11 cellular contexts compared by ENCODE assay signal in the genomic region with DNA sequence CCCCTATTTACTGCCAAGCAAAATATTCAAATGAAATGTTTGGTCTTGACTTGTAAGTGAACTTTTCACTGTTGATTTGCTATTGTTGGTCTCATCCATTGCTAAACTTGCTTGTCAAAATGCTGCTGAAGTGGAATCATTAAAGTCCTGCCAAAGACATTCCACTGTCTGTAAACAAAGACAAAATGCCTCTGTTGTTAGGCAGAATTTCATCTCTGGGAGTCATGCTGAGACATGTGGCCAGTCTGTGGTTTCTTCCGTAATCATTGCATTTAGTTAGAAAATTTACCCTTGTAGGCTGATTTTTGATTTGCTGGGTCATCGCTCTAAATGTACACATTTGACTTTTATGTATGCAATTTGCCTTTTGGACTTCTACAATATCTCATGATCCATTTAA.
DNase-seq lines count a peak whose midpoint lies in the region; ATAC-seq and TF ChIP-seq lines count a peak whose summit lies in the region.
"Had no signal": no experiment of that assay in that cellular context is flagged by ENCODE, and none has a peak within 500 bp of the region (broad histone marks: within the 10 kb centered on the region; RNA-seq: fewer than 3 reads in every experiment).

No MANE protein-coding gene starts in this region.

- H3K27ac Mint-ChIP-seq in progenitor cell of endocrine pancreas = peak overlapping the region; percentile 62
- H3K27ac Mint-ChIP-seq: immature natural killer cell had no signal

- H3K27ac ChIP-seq in RWPE1 = no peak overlapping the region

- TF ChIP-seq CTCF in RWPE1 (conservative IDR thresholded peaks at IDR 0.05; ENCODE audit: low read depth) (no peak), fibroblast of pulmonary artery (IDR thresholded peaks at IDR 0.05; ENCODE audit: low read length, missing control alignments) (no peak), progenitor cell of endocrine pancreas (IDR thresholded peaks at IDR 0.05; ENCODE audit: unreplicated experiment) (no peak)

- ATAC-seq in GM21447 (IDR thresholded peaks at IDR 0.05; ENCODE audit: unreplicated experiment) = no peak

- no peak overlapping the region for H3K4me3 Mint-ChIP-seq in progenitor cell of endocrine pancreas (ENCODE audit: low read depth)
- H3K4me3 Mint-ChIP-seq: central memory CD8-positive, alpha-beta T cell; immature natural killer cell had no signal

- H3K36me3 Mint-ChIP-seq in progenitor cell of endocrine pancreas (ENCODE audit: insufficient read depth) = peaks cover 36% of the 10 kb centered on the region
- H3K36me3 Mint-ChIP-seq: immature natural killer cell had no signal

- H3K9me3 Mint-ChIP-seq in progenitor cell of endocrine pancreas (ENCODE audit: low read depth) = no peaks in the 10 kb centered on the region

- H3K4me3 ChIP-seq in fibroblast of pulmonary artery (replicated peaks; ENCODE audit: low read depth, low read length) = no peak overlapping the region

- POLR2A ChIA-PET in RWPE1 (lab: Yijun Ruan, JAX; ENCODE audit: low non-redundant PET) = no interaction called here

- no peaks in the 10 kb centered on the region for H3K27me3 Mint-ChIP-seq in progenitor cell of endocrine pancreas
- H3K27me3 Mint-ChIP-seq: central memory CD8-positive, alpha-beta T cell had no signal

- H3K4me1 Mint-ChIP-seq in progenitor cell of endocrine pancreas (ENCODE audit: low read depth) = peaks cover 11% of the 10 kb centered on the region
- H3K4me1 Mint-ChIP-seq: central memory CD8-positive, alpha-beta T cell; immature natural killer cell had no signal

- CTCF ChIA-PET in RWPE1 (lab: Yijun Ruan, JAX) = interaction anchor here (0.6 kb wide), 1 partner anchor 507 kb away, joined by 3 read pairs; no protein-coding TSS in a partner anchor

- DNase-seq in GM04503 (ENCODE audit: low read depth) = peak; percentile 97
- DNase-seq in RWPE1 (ENCODE audit: low spot score) = peak; percentile 74
- DNase-seq in fibroblast of pulmonary artery (ENCODE audit: low read depth) = peak; percentile 95
- no peak for DNase-seq in progenitor cell of endocrine pancreas (ENCODE audit: low spot score, unreplicated experiment)
- DNase-seq in mucosa of gallbladder (ENCODE audit: low spot score) = no peak
- no peak for DNase-seq in NCI-H69 (lab: John Stamatoyannopoulos, UW)
- no peak for DNase-seq in NCI-H345 treated with DMSO at 0.1 percent for 48 hours (lab: John Stamatoyannopoulos, UW; ENCODE audit: unreplicated experiment)
- DNase-seq: immature natural killer cell, NCI-H1417 had no signal

Comparison
In these comparisons a context has a peak if more than half of its experiments do, and no peak if none do; other contexts are left out.
1. DNase-seq: peak in GM04503 (single experiment), RWPE1 (single experiment) and fibroblast of pulmonary artery (single experiment); none in progenitor cell of endocrine pancreas (single experiment), mucosa of gallbladder (single experiment), NCI-H69 (single experiment) and NCI-H345 treated with DMSO at 0.1 percent for 48 hours (single experiment).